In genomic region chr2:102383722-102384121, GRCh38 we compare ENCODE assay signal across 10 cellular contexts. TPM values are rescaled to one million over a fixed set of nuclear protein-coding genes. Genes with fewer than 3 reads are reported as not detected.
"Had no signal": no experiment of that assay in that cellular context is flagged by ENCODE, and none has a peak within 500 bp of the region (broad histone marks: within the 10 kb centered on the region; RNA-seq: fewer than 3 reads in every experiment).

No MANE protein-coding gene starts in this region.

- ATAC-seq: GM23338, HepG2 had no signal

- DNase-seq: H9, HCEC 1CT, HFFc6, KBM-7 had no signal

- H3K27ac ChIP-seq: HL-60, KMS-11 had no signal

- H3K4me3 ChIP-seq: GM23338 had no signal

RNA-seq across cellular contexts. Expression of gene IL18R1, which starts 28.1 kb away (rescaled TPM):
- total RNA-seq: H9, HFFc6 had no signal
- polyA plus RNA-seq: H1 had no signal

RNA-seq across cellular contexts. Expression of gene IL18RAP, which starts 39.2 kb away (rescaled TPM):
- total RNA-seq: GM23338, H1, H9, HepG2, HFFc6, HT1080 had no signal
- polyA plus RNA-seq: GM23338, H1 had no signal
